In the genomic region with DNA sequence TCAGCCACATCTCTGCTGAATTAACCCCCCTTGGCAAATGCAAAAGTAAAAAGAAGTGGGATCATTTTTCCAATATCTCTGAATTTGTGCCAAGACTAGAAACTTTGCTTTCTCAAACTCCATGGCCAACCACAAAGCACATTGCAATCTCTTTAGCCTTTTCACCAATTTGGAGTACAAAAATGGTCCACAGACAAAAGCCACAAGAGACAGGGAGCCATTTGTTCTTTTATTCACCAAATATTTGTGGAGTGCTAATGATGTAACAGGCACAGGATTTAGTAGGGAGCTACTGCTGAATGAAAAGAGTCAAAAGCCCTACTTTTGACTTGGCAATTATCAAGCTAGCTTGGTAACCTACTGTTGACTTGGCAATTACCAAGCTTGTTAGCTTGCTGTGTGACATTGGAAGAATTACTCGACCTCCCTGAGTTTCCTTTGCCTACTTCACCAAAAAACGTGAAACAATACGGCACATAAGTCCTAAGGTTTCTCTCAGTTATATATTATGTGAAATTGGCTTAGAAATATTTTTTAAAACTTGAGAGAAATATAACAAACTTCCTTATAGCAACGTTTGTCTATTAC, we compare ENCODE assay signal across 1 cellular context.
TF ChIP-seq lines count a peak whose summit lies in the region.

No MANE protein-coding gene starts in this region.

TF ChIP-seq in IMR-90, 13 proteins besides CTCF, POLR2A, EP300 and RAD21:
- TF ChIP-seq MAFK (IDR thresholded peaks at IDR 0.05; ENCODE audit: low read depth, low read length): no peak
- no peak for TF ChIP-seq MXI1 (IDR thresholded peaks at IDR 0.05; ENCODE audit: borderline replicate concordance, low read depth, low read length)
- TF ChIP-seq ELK1 (IDR thresholded peaks at IDR 0.05; ENCODE audit: borderline replicate concordance, low read depth, low read length): no peak
- no peak for TF ChIP-seq MAZ (IDR thresholded peaks at IDR 0.05; ENCODE audit: borderline replicate concordance, low read depth, low read length)
- no peak for TF ChIP-seq BHLHE40 (IDR thresholded peaks at IDR 0.05; ENCODE audit: low read depth, low read length)
- TF ChIP-seq RCOR1 (IDR thresholded peaks at IDR 0.05; ENCODE audit: insufficient replicate concordance, low read length): no peak
- no peak for TF ChIP-seq FOS (IDR thresholded peaks at IDR 0.05; ENCODE audit: low read depth, low read length)
- TF ChIP-seq, protein P1, sequence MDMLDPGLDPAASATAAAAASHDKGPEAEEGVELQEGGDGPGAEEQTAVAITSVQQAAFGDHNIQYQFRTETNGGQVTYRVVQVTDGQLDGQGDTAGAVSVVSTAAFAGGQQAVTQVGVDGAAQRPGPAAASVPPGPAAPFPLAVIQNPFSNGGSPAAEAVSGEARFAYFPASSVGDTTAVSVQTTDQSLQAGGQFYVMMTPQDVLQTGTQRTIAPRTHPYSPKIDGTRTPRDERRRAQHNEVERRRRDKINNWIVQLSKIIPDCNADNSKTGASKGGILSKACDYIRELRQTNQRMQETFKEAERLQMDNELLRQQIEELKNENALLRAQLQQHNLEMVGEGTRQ (IDR thresholded peaks at IDR 0.05; ENCODE audit: low read depth, low read length): no peak
- no peak for TF ChIP-seq CHD1 (IDR thresholded peaks at IDR 0.05; ENCODE audit: low read depth, low read length)
- TF ChIP-seq SMC3 (IDR thresholded peaks at IDR 0.05; ENCODE audit: low read depth, low read length): no peak
- no peak for TF ChIP-seq NFE2L2 (IDR thresholded peaks at IDR 0.05; ENCODE audit: low read depth, low read length)
